Comparison of ENCODE assay signal across 11 cellular contexts in genomic region chr17:7590743-7591142, GRCh38. TPM values are rescaled to one million over a fixed set of nuclear protein-coding genes. Genes with fewer than 3 reads are reported as not detected.
DNase-seq lines count a peak whose midpoint lies in the region; ATAC-seq, FAIRE-seq and TF ChIP-seq lines count a peak whose summit lies in the region.
"Had no signal": no experiment of that assay in that cellular context is flagged by ENCODE, and none has a peak within 500 bp of the region (broad histone marks: within the 10 kb centered on the region; RNA-seq: fewer than 3 reads in every experiment).

No MANE protein-coding gene starts in this region.

- H3K36me3 ChIP-seq in esophagus squamous epithelium: peaks cover 38 to 72% (median 41%) of the 10 kb centered on the region in 3 donors

- H3K27ac ChIP-seq in RWPE1 (peak overlapping the region; percentile 100), esophagus squamous epithelium (peak overlapping the region; percentile 90 to 96 (median 96))

- no peaks in the 10 kb centered on the region for H3K9me3 Mint-ChIP-seq in activated CD4-positive, alpha-beta T cell treated with anti-CD3 and anti-CD28 coated beads, Interleukin-2, amount 10 ng/mL, durations not matched to agents 7 days and 5 days
- H3K9me3 Mint-ChIP-seq: activated T-helper 1 cell treated with anti-CD3 and anti-CD28 coated beads, Interleukin-12 subunit alpha, Interleukin-12 subunit beta, Interleukin-2, Interleukin-4 antibody, amounts not matched to agents 30 ng/mL and 10 ng/mL and 1 ng/mL, durations not matched to agents 14 hours and 24 hours and 36 hours had no signal

- H3K27me3 Mint-ChIP-seq in activated CD4-positive, alpha-beta T cell treated with anti-CD3 and anti-CD28 coated beads, Interleukin-2, amount 10 ng/mL, durations not matched to agents 7 days and 5 days: no peaks in the 10 kb centered on the region

- WGBS in esophagus squamous epithelium, 2 donors: 50% methylated on average over 1 of the region's 4 CpGs; no CpG with 5 or more reads in 1 of the 2 donors

- H3K36me3 Mint-ChIP-seq in activated CD4-positive, alpha-beta T cell treated with anti-CD3 and anti-CD28 coated beads, Interleukin-2, amount 10 ng/mL, durations not matched to agents 7 days and 5 days (ENCODE audit: low read depth): peaks cover 42% of the 10 kb centered on the region

- CTCF ChIA-PET in activated CD4-positive, alpha-beta T cell treated with anti-CD3 and anti-CD28 coated beads, Interleukin-2, amount 10 ng/mL, durations not matched to agents 7 days and 5 days (lab: Charles Lee): interaction anchor here (1.6 to 2.7 kb wide), 3 partner anchors 11 to 154 kb away, joined by 3 to 16 read pairs (median 11); partner anchors contain the start of gene SENP3
- CTCF ChIA-PET in RWPE1 (lab: Yijun Ruan, JAX): interaction anchor here (0.6 kb wide), 1 partner anchor 66 kb away, joined by 3 read pairs; no protein-coding TSS in a partner anchor

- ATAC-seq in GM21381 (IDR thresholded peaks at IDR 0.05; ENCODE audit: unreplicated experiment): no peak
- ATAC-seq in GM21529 (IDR thresholded peaks at IDR 0.05; ENCODE audit: unreplicated experiment): no peak

- no peak overlapping the region for H3K4me3 Mint-ChIP-seq in activated CD4-positive, alpha-beta T cell treated with anti-CD3 and anti-CD28 coated beads, Interleukin-2, amount 10 ng/mL, durations not matched to agents 7 days and 5 days
- H3K4me3 Mint-ChIP-seq: activated T-helper 1 cell treated with anti-CD3 and anti-CD28 coated beads, Interleukin-12 subunit alpha, Interleukin-12 subunit beta, Interleukin-2, Interleukin-4 antibody, amounts not matched to agents 30 ng/mL and 10 ng/mL and 1 ng/mL, durations not matched to agents 14 hours and 24 hours and 36 hours had no signal

- no peaks in the 10 kb centered on the region for H3K27me3 ChIP-seq in esophagus squamous epithelium

- peak overlapping the region; percentile 25 for H3K27ac Mint-ChIP-seq in activated CD4-positive, alpha-beta T cell treated with anti-CD3 and anti-CD28 coated beads, Interleukin-2, amount 10 ng/mL, durations not matched to agents 7 days and 5 days
- H3K27ac Mint-ChIP-seq: activated T-helper 1 cell treated with anti-CD3 and anti-CD28 coated beads, Interleukin-12 subunit alpha, Interleukin-12 subunit beta, Interleukin-2, Interleukin-4 antibody, amounts not matched to agents 30 ng/mL and 10 ng/mL and 1 ng/mL, durations not matched to agents 14 hours and 24 hours and 36 hours had no signal

- TF ChIP-seq CTCF in RWPE1 (conservative IDR thresholded peaks at IDR 0.05; ENCODE audit: low read depth): no peak
- no peak for TF ChIP-seq CTCF in esophagus squamous epithelium (IDR thresholded peaks at IDR 0.05)

- TF ChIP-seq POLR2A in esophagus squamous epithelium (IDR thresholded peaks at IDR 0.05): peak in 1 of 4 donors; percentile 34

- no peak for DNase-seq in activated CD4-positive, alpha-beta T cell treated with anti-CD3 and anti-CD28 coated beads, Interleukin-2, amount 10 ng/mL, durations not matched to agents 7 days and 5 days
- DNase-seq in activated CD4-positive, alpha-beta T cell treated with anti-CD3 and anti-CD28 coated beads for 1 hour: no peak
- peak; percentile 75 for DNase-seq in RWPE1 (ENCODE audit: low spot score)
- no peak for DNase-seq in esophagus squamous epithelium (lab: John Stamatoyannopoulos, UW)
- DNase-seq in renal cortical epithelial cell (ENCODE audit: low read depth): peak; percentile 62
- DNase-seq in urothelium cell line (ENCODE audit: low spot score): no peak
- DNase-seq: head of caudate nucleus, SHP77 treated with DMSO at 0.1 percent for 48 hours had no signal

- H3K4me1 Mint-ChIP-seq in activated CD4-positive, alpha-beta T cell treated with anti-CD3 and anti-CD28 coated beads, Interleukin-2, amount 10 ng/mL, durations not matched to agents 7 days and 5 days: peaks cover 6% of the 10 kb centered on the region

- FAIRE-seq in urothelium cell line (lab: Jason Lieb, UNC): no peak

- H3K4me1 ChIP-seq in esophagus squamous epithelium: peaks cover 19 to 59% (median 30%) of the 10 kb centered on the region in 3 donors

- H3K9me3 ChIP-seq in esophagus squamous epithelium: no peaks in the 10 kb centered on the region

- POLR2A ChIA-PET in activated CD4-positive, alpha-beta T cell treated with anti-CD3 and anti-CD28 coated beads, Interleukin-2, amount 10 ng/mL, durations not matched to agents 7 days and 5 days (lab: Charles Lee): no interaction called here
- POLR2A ChIA-PET in RWPE1 (lab: Yijun Ruan, JAX; ENCODE audit: low non-redundant PET): interaction anchor here (1.5 to 3.1 kb wide), 2 partner anchors 16 to 19 kb away, joined by 3 to 28 read pairs; no protein-coding TSS in a partner anchor

- intact Hi-C loops in esophagus squamous epithelium (cut with DNase I): loop anchor here (5.0 kb wide), 1 partner anchor 92 kb away; no protein-coding TSS in a partner anchor

- peak overlapping the region in 3 of 4 donors; percentile 64 to 76 (median 69) for H3K4me3 ChIP-seq in esophagus squamous epithelium

RNA-seq across cellular contexts. Expression of gene SOX15, which starts 0.8 kb away (rescaled TPM):
- under 1 TPM; 0.57 to 0.71 TPM for total RNA-seq in activated CD4-positive, alpha-beta T cell treated with anti-CD3 and anti-CD28 coated beads, Interleukin-2, amount 10 ng/mL, durations not matched to agents 7 days and 5 days
- 100 to 1,000 TPM in 2 of 4 donors, 10 to 100 TPM in 2; 89.1 to 127 (median 103) TPM for total RNA-seq in esophagus squamous epithelium
- total RNA-seq in renal cortical epithelial cell: 0.60 and 2.4 TPM in 2 replicates

RNA-seq across cellular contexts. Expression of gene MPDU1, which starts 7.1 kb away (rescaled TPM):
- total RNA-seq in activated CD4-positive, alpha-beta T cell treated with anti-CD3 and anti-CD28 coated beads, Interleukin-2, amount 10 ng/mL, durations not matched to agents 7 days and 5 days: 10 to 100 TPM; 62.3 to 81.7 TPM
- total RNA-seq in esophagus squamous epithelium: 100 to 1,000 TPM in 2 of 4 donors, 10 to 100 TPM in 2; 69.3 to 123 (median 100) TPM
- 85.9 and 150 TPM in 2 replicates for total RNA-seq in renal cortical epithelial cell

RNA-seq across cellular contexts. Expression of gene CD68, which starts 11.3 kb away (rescaled TPM):
- total RNA-seq in activated CD4-positive, alpha-beta T cell treated with anti-CD3 and anti-CD28 coated beads, Interleukin-2, amount 10 ng/mL, durations not matched to agents 7 days and 5 days: 1 to 10 TPM; 3.8 to 4.4 TPM
- total RNA-seq in esophagus squamous epithelium (10 to 100 TPM; 32.1 to 52.9 (median 45.2) TPM), renal cortical epithelial cell (4.2 and 7.6 TPM in 2 replicates)

RNA-seq across cellular contexts. Expression of gene FXR2, which starts 24.0 kb away (rescaled TPM):
- 10 to 100 TPM; 27.5 to 28.8 TPM for total RNA-seq in activated CD4-positive, alpha-beta T cell treated with anti-CD3 and anti-CD28 coated beads, Interleukin-2, amount 10 ng/mL, durations not matched to agents 7 days and 5 days
- 10 to 100 TPM; 17.2 to 24.0 (median 20.6) TPM for total RNA-seq in esophagus squamous epithelium
- total RNA-seq in renal cortical epithelial cell: 35.0 and 64.4 TPM in 2 replicates

RNA-seq across cellular contexts. Expression of gene SENP3, which starts 29.0 kb away (rescaled TPM):
- total RNA-seq in activated CD4-positive, alpha-beta T cell treated with anti-CD3 and anti-CD28 coated beads, Interleukin-2, amount 10 ng/mL, durations not matched to agents 7 days and 5 days: 10 to 100 TPM; 51.8 to 53.0 TPM
- 10 to 100 TPM; 32.1 to 65.4 (median 48.3) TPM for total RNA-seq in esophagus squamous epithelium
- total RNA-seq in renal cortical epithelial cell: 61.4 and 101 TPM in 2 replicates

Comparison
In these comparisons a context has a peak if more than half of its experiments do, and no peak if none do; other contexts are left out.
1. DNase-seq: peak in RWPE1 (single experiment) and renal cortical epithelial cell (single experiment); none in activated CD4-positive, alpha-beta T cell treated with anti-CD3 and anti-CD28 coated beads, Interleukin-2, amount 10 ng/mL, durations not matched to agents 7 days and 5 days (single experiment), activated CD4-positive, alpha-beta T cell treated with anti-CD3 and anti-CD28 coated beads for 1 hour (single experiment), esophagus squamous epithelium (single experiment) and urothelium cell line (single experiment).
2. RNA of gene SOX15, which starts 0.8 kb away (total RNA-seq): 89.1 to 127 TPM in esophagus squamous epithelium; 0.57 to 0.71 TPM in activated CD4-positive, alpha-beta T cell treated with anti-CD3 and anti-CD28 coated beads, Interleukin-2, amount 10 ng/mL, durations not matched to agents 7 days and 5 days and 0.60 to 2.4 TPM in renal cortical epithelial cell; every median in the first group is over 10 times any median in the second.